ENCODE assay signal across 11 cellular contexts in genomic region chr5:77211691-77212047, GRCh38. TPM values are rescaled to one million over a fixed set of nuclear protein-coding genes. Genes with fewer than 3 reads are reported as not detected.
A peak's percentile ranks its signal among the peaks of the same experiment; 100 is the strongest.
DNase-seq lines count a peak whose midpoint lies in the region; ATAC-seq and TF ChIP-seq lines count a peak whose summit lies in the region.
"Had no signal": no experiment of that assay in that cellular context is flagged by ENCODE, and none has a peak within 500 bp of the region (broad histone marks: within the 10 kb centered on the region; RNA-seq: fewer than 3 reads in every experiment).

No MANE protein-coding gene starts in this region.

- H3K27ac ChIP-seq in tibial artery (no peak overlapping the region), RWPE1 (no peak overlapping the region)
- H3K27ac ChIP-seq: KMS-11 had no signal

- no peak for ATAC-seq in HG02885 (IDR thresholded peaks at IDR 0.05; ENCODE audit: poor library complexity, unreplicated experiment)

- intact Hi-C loops in activated naive CD4-positive, alpha-beta T cell treated with anti-CD3 and anti-CD28 coated beads for 36 hours (cut with micrococcal nuclease), result loop anchor here (2.0 kb wide), 1 partner anchor 57 kb away; no protein-coding TSS in a partner anchor
- intact Hi-C loops in tibial artery (cut with DNase I; ENCODE audit: low total_unique reads), result no loop called here

- no peaks in the 10 kb centered on the region for H3K36me3 Mint-ChIP-seq in activated naive CD4-positive, alpha-beta T cell treated with anti-CD3 and anti-CD28 coated beads for 36 hours (ENCODE audit: low read depth)
- H3K36me3 Mint-ChIP-seq in brain, result no peaks in the 10 kb centered on the region
- no peaks in the 10 kb centered on the region for H3K36me3 Mint-ChIP-seq in mesothelial cell of epicardium

- peaks cover 11% of the 10 kb centered on the region for H3K4me1 Mint-ChIP-seq in activated naive CD4-positive, alpha-beta T cell treated with anti-CD3 and anti-CD28 coated beads for 36 hours (ENCODE audit: low read depth)
- H3K4me1 Mint-ChIP-seq in brain (peaks cover 21% of the 10 kb centered on the region), mesothelial cell of epicardium (peaks cover 14% of the 10 kb centered on the region)

- peaks cover 64% of the 10 kb centered on the region for H3K27me3 Mint-ChIP-seq in activated naive CD4-positive, alpha-beta T cell treated with anti-CD3 and anti-CD28 coated beads for 36 hours (ENCODE audit: low read depth)
- peaks cover 55% of the 10 kb centered on the region for H3K27me3 Mint-ChIP-seq in brain
- H3K27me3 Mint-ChIP-seq in mesothelial cell of epicardium (ENCODE audit: low read depth), result peaks cover 79% of the 10 kb centered on the region

- peak overlapping the region; percentile 65 for H3K4me3 Mint-ChIP-seq in activated naive CD4-positive, alpha-beta T cell treated with anti-CD3 and anti-CD28 coated beads for 36 hours
- H3K4me3 Mint-ChIP-seq in brain (peak overlapping the region; percentile 74 to 87 (median 82)), mesothelial cell of epicardium (peak overlapping the region; percentile 63)

- no peaks in the 10 kb centered on the region for H3K9me3 ChIP-seq in tibial artery

- TF ChIP-seq CTCF in brain (conservative IDR thresholded peaks at IDR 0.05), result no peak
- no peak for TF ChIP-seq CTCF in mesothelial cell of epicardium (IDR thresholded peaks at IDR 0.05; ENCODE audit: unreplicated experiment)
- TF ChIP-seq CTCF in tibial artery (IDR thresholded peaks at IDR 0.05), result no peak
- TF ChIP-seq CTCF in RWPE1 (conservative IDR thresholded peaks at IDR 0.05; ENCODE audit: low read depth), result no peak

- peaks cover 0 to 30% (median 12%) of the 10 kb centered on the region in 4 donors for H3K4me1 ChIP-seq in tibial artery

- POLR2A ChIA-PET in RWPE1 (lab: Yijun Ruan, JAX; ENCODE audit: low non-redundant PET), result no interaction called here

- CTCF ChIA-PET in activated naive CD4-positive, alpha-beta T cell treated with anti-CD3 and anti-CD28 coated beads for 36 hours (lab: Charles Lee), result no interaction called here
- CTCF ChIA-PET in RWPE1 (lab: Yijun Ruan, JAX), result no interaction called here

- no peak overlapping the region for H3K27ac Mint-ChIP-seq in activated naive CD4-positive, alpha-beta T cell treated with anti-CD3 and anti-CD28 coated beads for 36 hours
- H3K27ac Mint-ChIP-seq in brain (no peak overlapping the region), mesothelial cell of epicardium (no peak overlapping the region)

- peaks cover 0 to 12% of the 10 kb centered on the region in 2 donors for H3K27me3 ChIP-seq in tibial artery

- H3K4me3 ChIP-seq in tibial artery, result peak overlapping the region; percentile 63 to 65

- no peaks in the 10 kb centered on the region for H3K36me3 ChIP-seq in tibial artery

- no peak for DNase-seq in activated naive CD4-positive, alpha-beta T cell treated with anti-CD3 and anti-CD28 coated beads for 36 hours
- no peak for DNase-seq in activated naive CD4-positive, alpha-beta T cell (lab: John Stamatoyannopoulos, UW)
- no peak for DNase-seq in mesothelial cell of epicardium (ENCODE audit: low spot score in 2 of 2, unreplicated experiment in 2 of 2)
- no peak for DNase-seq in tibial artery
- no peak for DNase-seq in RWPE1 (ENCODE audit: low spot score)
- DNase-seq in DMS53 treated with DMSO at 0.1 percent for 48 hours (lab: John Stamatoyannopoulos, UW; ENCODE audit: unreplicated experiment), result no peak
- DNase-seq: activated CD4-positive, alpha-beta T cell treated with anti-CD3 and anti-CD28 coated beads, Interleukin-2, amount 50 U/mL, for 4 hours had no signal

- H3K9me3 Mint-ChIP-seq in activated naive CD4-positive, alpha-beta T cell treated with anti-CD3 and anti-CD28 coated beads for 36 hours, result no peaks in the 10 kb centered on the region
- H3K9me3 Mint-ChIP-seq in brain, result peaks cover 0 to 3% (median 2%) of the 10 kb centered on the region in 5 experiments
- no peaks in the 10 kb centered on the region for H3K9me3 Mint-ChIP-seq in mesothelial cell of epicardium

RNA-seq across cellular contexts. Expression of gene PDE8B, which starts 1.2 kb away (rescaled TPM):
- total RNA-seq in activated naive CD4-positive, alpha-beta T cell treated with anti-CD3 and anti-CD28 coated beads for 36 hours, result under 1 TPM in 1 of 2 experiments, not detected in 1; 0.14 TPM
- polyA plus RNA-seq in brain (ENCODE audit: insufficient read depth, low read depth, low replicate concordance), result 5.9 TPM
- total RNA-seq in mesothelial cell of epicardium, result 2.9 to 4.8 TPM (median 4.3 TPM) in 3 replicates
- polyA plus RNA-seq: keratinocyte had no signal
